In genomic region chr2:25877431-25878360, GRCh38 we compare ENCODE assay signal across 8 cellular contexts. TPM values are rescaled to one million over a fixed set of nuclear protein-coding genes. Genes with fewer than 3 reads are reported as not detected.
A peak's percentile ranks its signal among the peaks of the same experiment; 100 is the strongest.
DNase-seq lines count a peak whose midpoint lies in the region; ATAC-seq and TF ChIP-seq lines count a peak whose summit lies in the region.

No MANE protein-coding gene starts in this region.

- H3K27me3 ChIP-seq in Caco-2 (replicated peaks; ENCODE audit: control insufficient read depth, insufficient read depth, low read length) (no peaks in the 10 kb centered on the region), PC-9 (ENCODE audit: insufficient read depth, low read depth) (no peaks in the 10 kb centered on the region)

- TF ChIP-seq CTCF in Caco-2 (IDR thresholded peaks at IDR 0.05; ENCODE audit: insufficient read depth in 1 of 2, low read depth in 1 of 2, low read length in 1 of 2, severe bottlenecking in 1 of 2, unreplicated experiment in 1 of 2) (no peak), PC-9 (conservative IDR thresholded peaks at IDR 0.05) (no peak), fibroblast of mammary gland (conservative IDR thresholded peaks at IDR 0.05; ENCODE audit: control insufficient read depth, insufficient read depth, low read depth, low read length) (no peak)

- peaks cover 30% of the 10 kb centered on the region for H3K4me1 Mint-ChIP-seq in Caco-2 (ENCODE audit: low read depth, unreplicated experiment)
- H3K4me1 Mint-ChIP-seq in activated T-helper 1 cell treated with anti-CD3 and anti-CD28 coated beads, Interleukin-12 subunit alpha, Interleukin-12 subunit beta, Interleukin-2, Interleukin-4 antibody, amounts not matched to agents 30 ng/mL and 10 ng/mL and 1 ng/mL, durations not matched to agents 14 hours and 24 hours and 36 hours (ENCODE audit: low read depth) = peaks cover 45% of the 10 kb centered on the region
- peaks cover 30 to 44% of the 10 kb centered on the region in 2 donors for H3K4me1 Mint-ChIP-seq in natural killer cell treated with Interleukin-12 subunit alpha and Interleukin-12 subunit beta and Interleukin-15 and Interleukin-18, amount 100 ng/mL, for 72 hours (ENCODE audit: low read depth in 2 of 2)

- H3K4me3 ChIP-seq in Caco-2 (ENCODE audit: low read depth, low read length) (peak overlapping the region; percentile 65), PC-9 (peak overlapping the region; percentile 75), fibroblast of mammary gland (ENCODE audit: control insufficient read depth, low read depth, low read length) (peak overlapping the region; percentile 95)

- peak; percentile 48 for ATAC-seq in GM21423 (IDR thresholded peaks at IDR 0.05; ENCODE audit: unreplicated experiment)
- ATAC-seq in natural killer cell treated with Interleukin-12 subunit alpha and Interleukin-12 subunit beta and Interleukin-15 and Interleukin-18, amount 100 ng/mL, for 72 hours = peak; percentile 43 to 64

- peaks cover 31% of the 10 kb centered on the region for H3K36me3 Mint-ChIP-seq in Caco-2 (ENCODE audit: insufficient read depth, unreplicated experiment)
- peaks cover 13% of the 10 kb centered on the region for H3K36me3 Mint-ChIP-seq in activated T-helper 1 cell treated with anti-CD3 and anti-CD28 coated beads, Interleukin-12 subunit alpha, Interleukin-12 subunit beta, Interleukin-2, Interleukin-4 antibody, amounts not matched to agents 30 ng/mL and 10 ng/mL and 1 ng/mL, durations not matched to agents 14 hours and 24 hours and 36 hours (ENCODE audit: low read depth)
- H3K36me3 Mint-ChIP-seq in natural killer cell treated with Interleukin-12 subunit alpha and Interleukin-12 subunit beta and Interleukin-15 and Interleukin-18, amount 100 ng/mL, for 72 hours = peaks cover 4% of the 10 kb centered on the region

- H3K9me3 Mint-ChIP-seq in Caco-2 (ENCODE audit: unreplicated experiment) = no peaks in the 10 kb centered on the region
- H3K9me3 Mint-ChIP-seq in activated T-helper 1 cell treated with anti-CD3 and anti-CD28 coated beads, Interleukin-12 subunit alpha, Interleukin-12 subunit beta, Interleukin-2, Interleukin-4 antibody, amounts not matched to agents 30 ng/mL and 10 ng/mL and 1 ng/mL, durations not matched to agents 14 hours and 24 hours and 36 hours = no peaks in the 10 kb centered on the region
- H3K9me3 Mint-ChIP-seq in natural killer cell treated with Interleukin-12 subunit alpha and Interleukin-12 subunit beta and Interleukin-15 and Interleukin-18, amount 100 ng/mL, for 72 hours = no peaks in the 10 kb centered on the region

- H2AFZ ChIP-seq in PC-9 = peak overlapping the region; percentile 92

- peaks cover 14% of the 10 kb centered on the region for H4K20me1 ChIP-seq in PC-9 (ENCODE audit: insufficient read depth)

- H3K4me1 ChIP-seq in Caco-2 (peaks cover 6% of the 10 kb centered on the region), PC-9 (replicated peaks; ENCODE audit: insufficient read depth) (peaks cover 29% of the 10 kb centered on the region)

- intact Hi-C loops in Caco-2 (cut with micrococcal nuclease; ENCODE audit: unreplicated experiment) = loop anchor here (1.0 to 10.0 kb wide), 4 partner anchors 25 to 467 kb away; partner anchors contain the start of genes ADGRF3, RAB10 and SELENOI
- intact Hi-C loops in PC-9 (cut with micrococcal nuclease; ENCODE audit: unreplicated experiment) = no loop called here
- intact Hi-C loops in activated T-helper 1 cell treated with anti-CD3 and anti-CD28 coated beads, Interleukin-12 subunit alpha, Interleukin-12 subunit beta, Interleukin-2, Interleukin-4 antibody, amounts not matched to agents 30 ng/mL and 10 ng/mL and 1 ng/mL, durations not matched to agents 14 hours and 24 hours and 36 hours (cut with micrococcal nuclease) = loop anchor here (1.0 to 5.0 kb wide), 17 partner anchors 13 to 1480 kb away; partner anchors contain the start of genes ADGRF3, DNAJC27, DTNB and GTF3C2

- peak; percentile 72 to 74 for DNase-seq in Caco-2
- DNase-seq in HuH-7 (ENCODE audit: low spot score) = peak; percentile 63
- peak; percentile 53 to 68 for DNase-seq in PC-9
- peak; percentile 49 for DNase-seq in activated T-helper 1 cell treated with anti-CD3 and anti-CD28 coated beads, Interleukin-12 subunit alpha, Interleukin-12 subunit beta, Interleukin-2, Interleukin-4 antibody, amounts not matched to agents 30 ng/mL and 10 ng/mL and 1 ng/mL, durations not matched to agents 14 hours and 24 hours and 36 hours (ENCODE audit: low spot score)
- peak; percentile 57 for DNase-seq in fibroblast of mammary gland (ENCODE audit: low read depth)
- no peak for DNase-seq in natural killer cell treated with Interleukin-12 subunit alpha and Interleukin-12 subunit beta and Interleukin-15 and Interleukin-18, amount 100 ng/mL, for 72 hours (ENCODE audit: low spot score)
- DNase-seq in stimulated activated naive CD4-positive, alpha-beta T cell treated with Interleukin-2 at 50 U/mL for 16 hours (lab: John Stamatoyannopoulos, UW) = peak; percentile 64

- peak overlapping the region; percentile 99 for H3K27ac Mint-ChIP-seq in Caco-2 (ENCODE audit: unreplicated experiment)
- H3K27ac Mint-ChIP-seq in activated T-helper 1 cell treated with anti-CD3 and anti-CD28 coated beads, Interleukin-12 subunit alpha, Interleukin-12 subunit beta, Interleukin-2, Interleukin-4 antibody, amounts not matched to agents 30 ng/mL and 10 ng/mL and 1 ng/mL, durations not matched to agents 14 hours and 24 hours and 36 hours = peak overlapping the region; percentile 96
- H3K27ac Mint-ChIP-seq in natural killer cell treated with Interleukin-12 subunit alpha and Interleukin-12 subunit beta and Interleukin-15 and Interleukin-18, amount 100 ng/mL, for 72 hours = peak overlapping the region; percentile 85 to 89

- peaks cover 54% of the 10 kb centered on the region for H3K79me2 ChIP-seq in PC-9 (ENCODE audit: low read depth)

- peak overlapping the region; percentile 84 for H3K4me2 ChIP-seq in PC-9

- peak overlapping the region; percentile 99 for H3K4me3 Mint-ChIP-seq in Caco-2 (ENCODE audit: unreplicated experiment)
- peak overlapping the region; percentile 90 for H3K4me3 Mint-ChIP-seq in activated T-helper 1 cell treated with anti-CD3 and anti-CD28 coated beads, Interleukin-12 subunit alpha, Interleukin-12 subunit beta, Interleukin-2, Interleukin-4 antibody, amounts not matched to agents 30 ng/mL and 10 ng/mL and 1 ng/mL, durations not matched to agents 14 hours and 24 hours and 36 hours
- H3K4me3 Mint-ChIP-seq in natural killer cell treated with Interleukin-12 subunit alpha and Interleukin-12 subunit beta and Interleukin-15 and Interleukin-18, amount 100 ng/mL, for 72 hours = peak overlapping the region; percentile 92

- peak overlapping the region; percentile 77 for H3K27ac ChIP-seq in PC-9

- no peaks in the 10 kb centered on the region for H3K27me3 Mint-ChIP-seq in Caco-2 (ENCODE audit: insufficient read depth, unreplicated experiment)
- H3K27me3 Mint-ChIP-seq in activated T-helper 1 cell treated with anti-CD3 and anti-CD28 coated beads, Interleukin-12 subunit alpha, Interleukin-12 subunit beta, Interleukin-2, Interleukin-4 antibody, amounts not matched to agents 30 ng/mL and 10 ng/mL and 1 ng/mL, durations not matched to agents 14 hours and 24 hours and 36 hours (ENCODE audit: insufficient read depth) = peaks cover 5% of the 10 kb centered on the region
- H3K27me3 Mint-ChIP-seq in natural killer cell treated with Interleukin-12 subunit alpha and Interleukin-12 subunit beta and Interleukin-15 and Interleukin-18, amount 100 ng/mL, for 72 hours = peaks cover 0 to 5% of the 10 kb centered on the region in 2 donors

- peaks cover 27% of the 10 kb centered on the region for H3F3A ChIP-seq in PC-9 (ENCODE audit: insufficient read depth, low read depth)

- BruUV-seq in Caco-2 (replicated peaks; lab: Mats Ljungman, UMichigan) (no TSS peak), PC-9 (replicated peaks; lab: Mats Ljungman, UMichigan) (TSS peak; percentile 69)

- POLR2A ChIA-PET in Caco-2 (lab: Charles Lee) = interaction anchor here (0.5 to 1.8 kb wide), 8 partner anchors 9 to 134 kb away, joined by 3 to 16 read pairs (median 4); no protein-coding TSS in a partner anchor
- POLR2A ChIA-PET in PC-9 (lab: Charles Lee; ENCODE audit: unreplicated experiment) = interaction anchor here (0.5 to 0.9 kb wide), 6 partner anchors 26 to 967 kb away, joined by 3 to 28 read pairs (median 10); no protein-coding TSS in a partner anchor

- H3K36me3 ChIP-seq in Caco-2 (ENCODE audit: control insufficient read depth, insufficient read depth, low read length) = no peaks in the 10 kb centered on the region
- no peaks in the 10 kb centered on the region; the same call in 1 of the 2 replicates for H3K36me3 ChIP-seq in PC-9 (ENCODE audit: low read depth)

- H3K9me2 ChIP-seq in PC-9 (ENCODE audit: insufficient read depth) = no peaks in the 10 kb centered on the region

- H3K9me3 ChIP-seq in Caco-2 = no peaks in the 10 kb centered on the region
- no peaks in the 10 kb centered on the region for H3K9me3 ChIP-seq in PC-9 (ENCODE audit: insufficient read depth, low read depth)

- CTCF ChIA-PET in Caco-2 (lab: Charles Lee) = interaction anchor here (0.9 to 1.7 kb wide), 8 partner anchors 24 to 1426 kb away, joined by 3 to 15 read pairs (median 4); partner anchors contain the start of gene RAB10
- CTCF ChIA-PET in PC-9 (lab: Charles Lee) = interaction anchor here (1.0 kb wide), 1 partner anchor 26 kb away, joined by 3 read pairs; no protein-coding TSS in a partner anchor

RNA-seq across cellular contexts. Expression of gene ASXL2, which starts 0.6 kb away (rescaled TPM):
- total RNA-seq in Caco-2 (2022) (35.7 and 41.1 TPM in 2 replicates), PC-9 (2021) (19.2 and 34.5 TPM in 2 replicates)
- total RNA-seq in activated T-helper 1 cell treated with anti-CD3 and anti-CD28 coated beads, Interleukin-12 subunit alpha, Interleukin-12 subunit beta, Interleukin-2, Interleukin-4 antibody, amounts not matched to agents 30 ng/mL and 10 ng/mL and 1 ng/mL, durations not matched to agents 14 hours and 24 hours and 36 hours = 48.9 and 54.4 TPM in 2 replicates
- total RNA-seq in natural killer cell treated with Interleukin-12 subunit alpha and Interleukin-12 subunit beta and Interleukin-15 and Interleukin-18, amount 100 ng/mL, for 72 hours = 10 to 100 TPM; 37.2 to 38.8 TPM
